9 cellular contexts compared by ENCODE assay signal in genomic region chr6:44255848-44256247, GRCh38. TPM values are rescaled to one million over a fixed set of nuclear protein-coding genes. Genes with fewer than 3 reads are reported as not detected.
DNase-seq lines count a peak whose midpoint lies in the region; ATAC-seq and TF ChIP-seq lines count a peak whose summit lies in the region.
"Had no signal": no experiment of that assay in that cellular context is flagged by ENCODE, and none has a peak within 500 bp of the region (broad histone marks: within the 10 kb centered on the region; RNA-seq: fewer than 3 reads in every experiment).

No MANE protein-coding gene starts in this region.

- no peaks in the 10 kb centered on the region for H3K27me3 Mint-ChIP-seq in CD8-positive, alpha-beta T cell (ENCODE audit: low read depth)
- H3K27me3 Mint-ChIP-seq in chondrocyte (ENCODE audit: low read depth) (no peaks in the 10 kb centered on the region), neural crest cell (ENCODE audit: low read depth) (peaks cover 30% of the 10 kb centered on the region)

- TF ChIP-seq POLR2A in NB4 (IDR thresholded peaks at IDR 0.05; ENCODE audit: extremely low read depth, insufficient read length) = no peak

- H3K4me1 Mint-ChIP-seq in CD8-positive, alpha-beta T cell (ENCODE audit: low read depth) = peaks cover 58% of the 10 kb centered on the region
- H3K4me1 Mint-ChIP-seq in chondrocyte (ENCODE audit: low read depth) (peaks cover 58% of the 10 kb centered on the region), neural crest cell (peaks cover 62% of the 10 kb centered on the region)

- peaks cover 76% of the 10 kb centered on the region for H3K36me3 Mint-ChIP-seq in CD8-positive, alpha-beta T cell
- H3K36me3 Mint-ChIP-seq in chondrocyte (ENCODE audit: low read depth) (peaks cover 36% of the 10 kb centered on the region), neural crest cell (ENCODE audit: low read depth) (peaks cover 38% of the 10 kb centered on the region)

- no peaks in the 10 kb centered on the region for H3K27me3 ChIP-seq in CD8-positive, alpha-beta T cell (ENCODE audit: insufficient read depth, low read length)

- H3K36me3 ChIP-seq in CD8-positive, alpha-beta T cell (ENCODE audit: insufficient read depth, low read length) = peaks cover 32% of the 10 kb centered on the region

- DNase-seq in CD8-positive, alpha-beta T cell = no peak
- peak; percentile 52 for DNase-seq in NB4 (ENCODE audit: low read depth)
- no peak for DNase-seq in chondrocyte (ENCODE audit: low spot score)
- no peak for DNase-seq in neural crest cell (ENCODE audit: low read depth, low spot score)

- POLR2A ChIA-PET in CD8-positive, alpha-beta T cell (lab: Charles Lee) = interaction anchor here (1.2 to 4.6 kb wide), 4 partner anchors 9 to 32 kb away, joined by 3 to 114 read pairs (median 7); partner anchors contain the start of genes HSP90AB1 and SLC29A1

- no peaks in the 10 kb centered on the region for H3K9me3 Mint-ChIP-seq in CD8-positive, alpha-beta T cell
- H3K9me3 Mint-ChIP-seq in chondrocyte (ENCODE audit: low read depth) (no peaks in the 10 kb centered on the region), neural crest cell (no peaks in the 10 kb centered on the region)

- ATAC-seq in CD8-positive, alpha-beta T cell = peak; percentile 12
- ATAC-seq in GM19023 (IDR thresholded peaks at IDR 0.05; ENCODE audit: unreplicated experiment) = no peak
- ATAC-seq in GM21526 (IDR thresholded peaks at IDR 0.05; ENCODE audit: low FRiP score, unreplicated experiment) = no peak
- ATAC-seq in HG02981 (IDR thresholded peaks at IDR 0.05; ENCODE audit: unreplicated experiment) = no peak
- no peak for ATAC-seq in GM21423 (IDR thresholded peaks at IDR 0.05; ENCODE audit: unreplicated experiment)

- H3K27ac Mint-ChIP-seq in CD8-positive, alpha-beta T cell = peak overlapping the region; percentile 83
- H3K27ac Mint-ChIP-seq in chondrocyte (ENCODE audit: unreplicated experiment) = peak overlapping the region; percentile 91
- peak overlapping the region; percentile 65 for H3K27ac Mint-ChIP-seq in neural crest cell (ENCODE audit: unreplicated experiment)

- intact Hi-C loops in CD8-positive, alpha-beta T cell (cut with DNase I, micrococcal nuclease) = no loop called here

- peaks cover 28% of the 10 kb centered on the region for H3K4me1 ChIP-seq in CD8-positive, alpha-beta T cell (ENCODE audit: insufficient read depth, low read length)

- no peak overlapping the region for H3K27ac ChIP-seq in CD8-positive, alpha-beta T cell (ENCODE audit: low read depth, low read length)

- H3K9me3 ChIP-seq in CD8-positive, alpha-beta T cell (ENCODE audit: low read length) = no peaks in the 10 kb centered on the region

- CTCF ChIA-PET in CD8-positive, alpha-beta T cell (lab: Charles Lee) = interaction anchor here (1.1 to 6.3 kb wide), 10 partner anchors 11 to 124 kb away, joined by 3 to 67 read pairs (median 5); partner anchors contain the start of genes HSP90AB1, MYMX, NFKBIE and SLC29A1

- peak overlapping the region; percentile 94 for H3K4me3 ChIP-seq in CD8-positive, alpha-beta T cell (ENCODE audit: low read depth, low read length)
- H3K4me3 ChIP-seq in NB4 (ENCODE audit: low read depth, low read length) = peak overlapping the region; percentile 83

- H3K4me3 Mint-ChIP-seq in CD8-positive, alpha-beta T cell = peak overlapping the region; percentile 88
- H3K4me3 Mint-ChIP-seq in chondrocyte (ENCODE audit: unreplicated experiment) (peak overlapping the region; percentile 87), neural crest cell (peak overlapping the region; percentile 93)

- TF ChIP-seq CTCF in CD8-positive, alpha-beta T cell (IDR thresholded peaks at IDR 0.05) = no peak
- no peak for TF ChIP-seq CTCF in NB4 (IDR thresholded peaks at IDR 0.05; ENCODE audit: low read depth, low read length)
- no peak for TF ChIP-seq CTCF in chondrocyte (IDR thresholded peaks at IDR 0.05)
- TF ChIP-seq CTCF in neural crest cell (conservative IDR thresholded peaks at IDR 0.05) = no peak

RNA-seq across cellular contexts. Expression of gene SLC35B2, which starts 1.5 kb away (rescaled TPM):
- 1 to 10 TPM; 6.3 to 6.4 TPM for total RNA-seq in CD8-positive, alpha-beta T cell
- 71.5 to 83.1 TPM (median 75.7 TPM) in 3 replicates for total RNA-seq in chondrocyte
- total RNA-seq in neural crest cell = 70.5 and 77.7 TPM in 2 replicates

RNA-seq across cellular contexts. Expression of gene HSP90AB1, which starts 8.9 kb away (rescaled TPM):
- 100 to 1,000 TPM; 561 to 585 TPM for total RNA-seq in CD8-positive, alpha-beta T cell
- total RNA-seq in chondrocyte (508 to 805 TPM (median 512 TPM) in 3 replicates), neural crest cell (1,508 and 1,541 TPM in 2 replicates)

RNA-seq across cellular contexts. Expression of gene NFKBIE, which starts 9.5 kb away (rescaled TPM):
- 10 to 100 TPM; 44.5 to 45.8 TPM for total RNA-seq in CD8-positive, alpha-beta T cell
- total RNA-seq in chondrocyte (3.0 to 7.0 TPM (median 6.2 TPM) in 3 replicates), neural crest cell (16.1 and 20.2 TPM in 2 replicates)

RNA-seq across cellular contexts. Expression of gene TMEM151B, which starts 14.4 kb away (rescaled TPM):
- total RNA-seq in CD8-positive, alpha-beta T cell = not detected
- total RNA-seq in chondrocyte (0.05 TPM in 1 of 3 replicates, not detected in the others), neural crest cell (19.0 and 21.2 TPM in 2 replicates)
- total RNA-seq: activated CD8-positive, alpha-beta memory T cell treated with anti-CD3 and anti-CD28 coated beads for 36 hours had no signal

RNA-seq across cellular contexts. Expression of gene SLC29A1, which starts 32.5 kb away (rescaled TPM):
- 1 to 10 TPM in 1 of 2 experiments, under 1 TPM in 1; 0.79 to 1.2 TPM for total RNA-seq in CD8-positive, alpha-beta T cell
- total RNA-seq in chondrocyte (161 to 231 TPM (median 221 TPM) in 3 replicates), neural crest cell (54.8 and 55.0 TPM in 2 replicates)
